Comparison of ENCODE assay signal across 13 cellular contexts in the genomic region with DNA sequence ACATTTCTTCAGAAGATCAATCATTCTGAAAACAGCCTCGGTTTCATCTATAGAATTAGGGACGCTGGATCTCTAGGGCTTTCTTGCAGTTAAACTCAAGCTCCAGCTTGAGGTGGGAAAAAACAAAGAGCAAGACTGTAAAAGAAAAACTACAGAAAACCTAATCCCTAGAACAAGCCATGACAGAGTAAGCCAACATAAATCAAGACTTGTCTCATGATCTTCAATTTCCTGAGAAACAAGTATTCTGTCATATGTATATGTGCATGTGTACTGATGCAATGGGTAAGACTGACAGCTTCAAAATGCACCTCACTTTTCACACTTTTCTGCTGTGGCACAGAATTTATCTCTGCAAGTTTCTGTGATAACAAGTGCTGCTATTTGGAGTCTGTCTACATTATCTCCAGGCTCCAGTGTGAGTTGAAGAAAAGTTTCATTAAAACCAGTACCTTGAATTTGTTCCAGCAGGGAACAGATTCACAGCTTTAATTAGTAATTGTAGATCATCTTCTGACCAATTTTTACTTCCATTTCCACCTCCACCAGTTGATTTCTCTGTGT.
"Had no signal": no experiment of that assay in that cellular context is flagged by ENCODE, and none has a peak within 500 bp of the region (broad histone marks: within the 10 kb centered on the region; RNA-seq: fewer than 3 reads in every experiment).

No MANE protein-coding gene starts in this region.

- ATAC-seq: foreskin keratinocyte, left lobe of liver, pancreas, Right ventricle myocardium inferior had no signal

- DNase-seq: activated CD4-positive, CD25-positive, alpha-beta regulatory T cell; caudate nucleus; colonic mucosa; effector CD4-positive, alpha-beta T cell; foreskin keratinocyte; head of caudate nucleus; pancreas; stimulated activated CD4-positive, alpha-beta T cell treated with anti-CD3 and anti-CD28 coated beads, Interleukin-4, amount 100 ng/mL, for 1 hour; substantia nigra; trophoblast cell had no signal

- H3K27ac Mint-ChIP-seq: activated T-helper 2 cell treated with anti-CD3 and anti-CD28 coated beads, Interferon-gamma antibody, Interleukin-2, Interleukin-4, amounts not matched to agents 10 μg/mL and 5 μg/mL and 100 μg/mL, durations not matched to agents 14 hours and 24 hours and 36 hours had no signal

- H3K9me3 Mint-ChIP-seq: activated T-helper 2 cell treated with anti-CD3 and anti-CD28 coated beads, Interferon-gamma antibody, Interleukin-2, Interleukin-4, amounts not matched to agents 10 μg/mL and 5 μg/mL and 100 μg/mL, durations not matched to agents 14 hours and 24 hours and 36 hours had no signal
